Comparison of ENCODE assay signal across 8 cellular contexts in genomic region chr11:95067828-95068244, GRCh38. TPM values are rescaled to one million over a fixed set of nuclear protein-coding genes. Genes with fewer than 3 reads are reported as not detected.
DNase-seq lines count a peak whose midpoint lies in the region; ATAC-seq lines count a peak whose summit lies in the region.

No MANE protein-coding gene starts in this region.

- peaks cover 5% of the 10 kb centered on the region for H3K4me1 ChIP-seq in effector memory CD4-positive, alpha-beta T cell (ENCODE audit: control insufficient read depth, insufficient read depth, low read length, poor library complexity, severe bottlenecking)
- peaks cover 10 to 18% of the 10 kb centered on the region in 2 donors for H3K4me1 ChIP-seq in muscle layer of duodenum (ENCODE audit: control insufficient read depth in 1 of 2, insufficient read depth in 2 of 2, low read length in 2 of 2)

- CTCF ChIA-PET in activated CD4-positive, alpha-beta T cell treated with anti-CD3 and anti-CD28 coated beads, Interleukin-2, amount 10 ng/mL, durations not matched to agents 7 days and 5 days (lab: Charles Lee), result interaction anchor here (0.6 to 16.1 kb wide), 18 partner anchors 10 to 1241 kb away, joined by 3 to 165 read pairs (median 4); partner anchors contain the start of genes ENDOD1 and FAM76B

- peaks cover 3% of the 10 kb centered on the region for H3K27me3 Mint-ChIP-seq in activated CD4-positive, alpha-beta T cell treated with anti-CD3 and anti-CD28 coated beads, Interleukin-2, amount 10 ng/mL, durations not matched to agents 7 days and 5 days

- H3K36me3 ChIP-seq in effector memory CD4-positive, alpha-beta T cell (ENCODE audit: control insufficient read depth, insufficient read depth, low read length), result no peaks in the 10 kb centered on the region
- no peaks in the 10 kb centered on the region for H3K36me3 ChIP-seq in muscle layer of duodenum (ENCODE audit: control insufficient read depth in 1 of 2, insufficient read depth in 2 of 2, low read length in 2 of 2)

- H3K9me3 ChIP-seq in effector memory CD4-positive, alpha-beta T cell (ENCODE audit: control insufficient read depth, low read length), result no peaks in the 10 kb centered on the region
- H3K9me3 ChIP-seq in muscle layer of duodenum (ENCODE audit: control insufficient read depth in 1 of 2, low read length in 2 of 2), result no peaks in the 10 kb centered on the region

- H3K4me1 Mint-ChIP-seq in activated CD4-positive, alpha-beta T cell treated with anti-CD3 and anti-CD28 coated beads, Interleukin-2, amount 10 ng/mL, durations not matched to agents 7 days and 5 days, result peaks cover 27% of the 10 kb centered on the region

- peak; percentile 64 for DNase-seq in activated CD4-positive, alpha-beta T cell treated with anti-CD3 and anti-CD28 coated beads, Interleukin-2, amount 10 ng/mL, durations not matched to agents 7 days and 5 days
- DNase-seq in activated CD4-positive, alpha-beta T cell treated with anti-CD3 and anti-CD28 coated beads, Interleukin-2, amount 50 U/mL, for 48 hours, result no peak
- peak; percentile 81 for DNase-seq in SK-N-DZ (ENCODE audit: low spot score)
- DNase-seq in effector memory CD4-positive, alpha-beta T cell, result no peak
- DNase-seq in occipital lobe (lab: John Stamatoyannopoulos, UW), result no peak
- DNase-seq in AG20443 (ENCODE audit: low spot score), result no peak

- no peaks in the 10 kb centered on the region for H3K27me3 ChIP-seq in effector memory CD4-positive, alpha-beta T cell (replicated peaks; ENCODE audit: control insufficient read depth, insufficient read depth, low read length, poor library complexity, severe bottlenecking)
- H3K27me3 ChIP-seq in muscle layer of duodenum (ENCODE audit: low read depth, low read length), result no peaks in the 10 kb centered on the region

- H3K27ac ChIP-seq in effector memory CD4-positive, alpha-beta T cell (ENCODE audit: insufficient read depth, low read length, poor library complexity, severe bottlenecking), result peak overlapping the region; percentile 80
- peak overlapping the region; percentile 99 for H3K27ac ChIP-seq in muscle layer of duodenum (ENCODE audit: low read length)

- ATAC-seq in GM19023 (IDR thresholded peaks at IDR 0.05; ENCODE audit: unreplicated experiment), result no peak

- peak overlapping the region; percentile 98 for H3K27ac Mint-ChIP-seq in activated CD4-positive, alpha-beta T cell treated with anti-CD3 and anti-CD28 coated beads, Interleukin-2, amount 10 ng/mL, durations not matched to agents 7 days and 5 days

- POLR2A ChIA-PET in activated CD4-positive, alpha-beta T cell treated with anti-CD3 and anti-CD28 coated beads, Interleukin-2, amount 10 ng/mL, durations not matched to agents 7 days and 5 days (lab: Charles Lee), result interaction anchor here (0.5 to 1.9 kb wide), 8 partner anchors 22 to 722 kb away, joined by 3 to 10 read pairs (median 3); partner anchors contain the start of genes CWC15, ENDOD1, FAM76B and KDM4D

- peak overlapping the region; percentile 96 for H3K4me3 ChIP-seq in effector memory CD4-positive, alpha-beta T cell (ENCODE audit: insufficient read depth, low read depth, low read length, poor library complexity, severe bottlenecking)
- H3K4me3 ChIP-seq in muscle layer of duodenum (ENCODE audit: low read depth in 1 of 2, low read length in 2 of 2), result peak overlapping the region; percentile 85 to 99

- H3K9me3 Mint-ChIP-seq in activated CD4-positive, alpha-beta T cell treated with anti-CD3 and anti-CD28 coated beads, Interleukin-2, amount 10 ng/mL, durations not matched to agents 7 days and 5 days, result no peaks in the 10 kb centered on the region

- H3K36me3 Mint-ChIP-seq in activated CD4-positive, alpha-beta T cell treated with anti-CD3 and anti-CD28 coated beads, Interleukin-2, amount 10 ng/mL, durations not matched to agents 7 days and 5 days (ENCODE audit: low read depth), result peaks cover 12% of the 10 kb centered on the region

- H3K4me3 Mint-ChIP-seq in activated CD4-positive, alpha-beta T cell treated with anti-CD3 and anti-CD28 coated beads, Interleukin-2, amount 10 ng/mL, durations not matched to agents 7 days and 5 days, result peak overlapping the region; percentile 88

RNA-seq across cellular contexts. Expression of gene SRSF8, which starts 1.1 kb away (rescaled TPM):
- total RNA-seq in activated CD4-positive, alpha-beta T cell treated with anti-CD3 and anti-CD28 coated beads, Interleukin-2, amount 10 ng/mL, durations not matched to agents 7 days and 5 days, result 10 to 100 TPM; 31.5 to 37.2 TPM
- 45.0 and 49.7 TPM in 2 replicates for polyA plus RNA-seq in SK-N-DZ (2014; cell fraction: cytosol; rRNA removed)
- polyA plus RNA-seq in SK-N-DZ (2014; cell fraction: nucleus; rRNA removed), result 13.7 and 19.0 TPM in 2 replicates
- 16.1 TPM for total RNA-seq in occipital lobe

RNA-seq across cellular contexts. Expression of gene KDM4F, which starts 18.6 kb away (rescaled TPM):
- total RNA-seq in activated CD4-positive, alpha-beta T cell treated with anti-CD3 and anti-CD28 coated beads, Interleukin-2, amount 10 ng/mL, durations not matched to agents 7 days and 5 days, result not detected
- polyA plus RNA-seq in SK-N-DZ (2014; cell fraction: cytosol; rRNA removed), result not detected in 2 replicates
- polyA plus RNA-seq in SK-N-DZ (2014; cell fraction: nucleus; rRNA removed), result not detected in 2 replicates
- not detected for total RNA-seq in occipital lobe

RNA-seq across cellular contexts. Expression of gene ENDOD1, which starts 21.8 kb away (rescaled TPM):
- total RNA-seq in activated CD4-positive, alpha-beta T cell treated with anti-CD3 and anti-CD28 coated beads, Interleukin-2, amount 10 ng/mL, durations not matched to agents 7 days and 5 days, result 10 to 100 TPM; 15.8 to 16.8 TPM
- 5.9 and 7.3 TPM in 2 replicates for polyA plus RNA-seq in SK-N-DZ (2014; cell fraction: cytosol; rRNA removed)
- polyA plus RNA-seq in SK-N-DZ (2014; cell fraction: nucleus; rRNA removed), result 2.0 and 3.1 TPM in 2 replicates
- total RNA-seq in occipital lobe, result 22.9 TPM

RNA-seq across cellular contexts. Expression of gene KDM4E, which starts 42.8 kb away (rescaled TPM):
- total RNA-seq in activated CD4-positive, alpha-beta T cell treated with anti-CD3 and anti-CD28 coated beads, Interleukin-2, amount 10 ng/mL, durations not matched to agents 7 days and 5 days, result not detected
- not detected in 2 replicates for polyA plus RNA-seq in SK-N-DZ (2014; cell fraction: cytosol; rRNA removed)
- polyA plus RNA-seq in SK-N-DZ (2014; cell fraction: nucleus; rRNA removed), result not detected in 2 replicates
- not detected for total RNA-seq in occipital lobe

Comparison
In these comparisons a context has a peak if more than half of its experiments do, and no peak if none do; other contexts are left out.
1. DNase-seq: peak in activated CD4-positive, alpha-beta T cell treated with anti-CD3 and anti-CD28 coated beads, Interleukin-2, amount 10 ng/mL, durations not matched to agents 7 days and 5 days (single experiment) and SK-N-DZ (single experiment); none in activated CD4-positive, alpha-beta T cell treated with anti-CD3 and anti-CD28 coated beads, Interleukin-2, amount 50 U/mL, for 48 hours (0 of 2), effector memory CD4-positive, alpha-beta T cell (0 of 3), occipital lobe (single experiment) and AG20443 (single experiment).